In the genomic region with DNA sequence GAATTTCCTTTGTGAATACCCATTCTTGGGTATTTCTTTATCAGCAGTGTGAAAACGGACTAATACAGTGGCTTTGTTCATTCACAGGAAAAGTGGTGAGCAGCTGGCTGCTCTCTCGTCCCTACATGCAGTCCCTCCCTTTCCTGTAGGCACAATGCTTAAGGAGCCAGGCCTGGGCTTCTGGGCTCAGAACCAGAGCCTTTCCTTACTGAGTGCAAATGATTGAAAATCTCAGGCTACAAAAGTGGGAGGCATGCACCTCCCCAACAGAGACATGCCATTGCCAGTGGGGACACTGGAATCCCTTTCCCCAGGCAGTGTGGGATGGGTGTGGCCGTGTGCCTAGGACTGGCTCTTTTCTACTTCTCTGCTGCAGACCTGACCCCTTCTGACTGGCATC, we compare ENCODE assay signal across 14 cellular contexts.
A peak's percentile ranks its signal among the peaks of the same experiment; 100 is the strongest.
DNase-seq lines count a peak whose midpoint lies in the region; ATAC-seq, FAIRE-seq and TF ChIP-seq lines count a peak whose summit lies in the region.
"Had no signal": no experiment of that assay in that cellular context is flagged by ENCODE, and none has a peak within 500 bp of the region (broad histone marks: within the 10 kb centered on the region; RNA-seq: fewer than 3 reads in every experiment).

No MANE protein-coding gene starts in this region.

- no peak for FAIRE-seq in HTR-8/SVneo (lab: Jason Lieb, UNC)

- no peak for TF ChIP-seq CTCF in HCT116 (IDR thresholded peaks at IDR 0.05 in 2 of 3, conservative IDR thresholded peaks at IDR 0.05 in 1 of 3; ENCODE audit: borderline replicate concordance in 1 of 3, insufficient read depth in 1 of 3, low read depth in 2 of 3, low read length in 2 of 3)
- TF ChIP-seq CTCF in cardiac fibroblast (IDR thresholded peaks at IDR 0.05; ENCODE audit: low read depth, low read length), result no peak
- no peak for TF ChIP-seq CTCF in sigmoid colon (IDR thresholded peaks at IDR 0.05)

- H3K27me3 ChIP-seq in HCT116 (ENCODE audit: insufficient read depth, low read length) (no peaks in the 10 kb centered on the region), layer of hippocampus (ENCODE audit: control insufficient read depth, insufficient read depth, low read length) (no peaks in the 10 kb centered on the region), sigmoid colon (no peaks in the 10 kb centered on the region)
- H3K27me3 ChIP-seq: cardiac muscle cell had no signal

- no peak for TF ChIP-seq RAD21 in HCT116 (IDR thresholded peaks at IDR 0.05; ENCODE audit: low read depth)

- BruUV-seq in HCT116 (replicated peaks; lab: Mats Ljungman, UMichigan), result no TSS peak

- H3K36me3 ChIP-seq in HCT116 (ENCODE audit: control insufficient read depth in 1 of 2, insufficient read depth in 2 of 2, low read length in 2 of 2) (no peaks in the 10 kb centered on the region), sigmoid colon (no peaks in the 10 kb centered on the region)
- H3K36me3 ChIP-seq: cardiac muscle cell had no signal

- intact Hi-C loops in HCT116 (cut with micrococcal nuclease) (no loop called here), sigmoid colon (cut with DNase I) (no loop called here)

- H3K4me3 ChIP-seq in HCT116 (replicated peaks in 1 of 2; ENCODE audit: low read depth in 1 of 2, low read length in 2 of 2) (no peak overlapping the region), cardiac fibroblast (replicated peaks in 1 of 2; ENCODE audit: low read depth in 2 of 2, low read length in 2 of 2) (no peak overlapping the region), sigmoid colon (no peak overlapping the region)
- H3K4me3 ChIP-seq: cardiac muscle cell had no signal

- 83 to 91% methylated on average over 3 of the region's 3 CpGs for WGBS in sigmoid colon, 2 donors

- CTCF ChIA-PET in HCT116 (lab: Charles Lee), result no interaction called here

- H3K27ac ChIP-seq in HCT116 (ENCODE audit: low read depth, low read length), result peak overlapping the region; percentile 95
- peak overlapping the region; percentile 3 for H3K27ac ChIP-seq in layer of hippocampus (ENCODE audit: low read depth, low read length)
- peak overlapping the region; percentile 90 to 95 (median 94) for H3K27ac ChIP-seq in sigmoid colon
- H3K27ac ChIP-seq: cardiac muscle cell had no signal

- no peak for TF ChIP-seq EP300 in sigmoid colon (IDR thresholded peaks at IDR 0.05)

- H3K4me2 ChIP-seq in HCT116 (ENCODE audit: low read length), result peak overlapping the region; percentile 63

- DNase-seq in HCT116 (ENCODE audit: low read depth, low spot score) (no peak), cardiac fibroblast (ENCODE audit: low read depth in 2 of 2) (peak; percentile 41 to 88), sigmoid colon (peak; percentile 63), HK-2 (ENCODE audit: unreplicated experiment) (no peak), HuH-7.5 (ENCODE audit: low spot score) (no peak), HTR-8/SVneo (ENCODE audit: insufficient read length, low spot score) (no peak), NCI-H748 (lab: John Stamatoyannopoulos, UW; ENCODE audit: unreplicated experiment) (no peak)
- DNase-seq: activated effector memory CD4-positive, alpha-beta T cell treated with Interleukin-2 at 50 U/mL for 16 hours; naive thymus-derived CD8-positive, alpha-beta T cell; NCI-H1092; NCI-H748 treated with DMSO at 0.1 percent for 48 hours; SHP77 treated with DMSO at 0.1 percent for 48 hours had no signal

- POLR2A ChIA-PET in HCT116 (lab: Charles Lee), result no interaction called here

- RAD21 ChIA-PET in HCT116 (lab: Charles Lee; ENCODE audit: low non-redundant PET in 1 of 2, low total read pairs in 2 of 2, uncharacterized antibody in 2 of 2, unreplicated experiment in 2 of 2), result no interaction called here

- no peaks in the 10 kb centered on the region for H4K20me1 ChIP-seq in HCT116 (ENCODE audit: insufficient read depth)

- no peaks in the 10 kb centered on the region for H3K9me3 ChIP-seq in HCT116 (ENCODE audit: control insufficient read depth in 1 of 2, insufficient read depth in 1 of 2, low read depth in 1 of 2, low read length in 2 of 2)
- no peaks in the 10 kb centered on the region for H3K9me3 ChIP-seq in sigmoid colon

- no peaks in the 10 kb centered on the region; the same call in 1 of the 2 replicates for H3K9me2 ChIP-seq in HCT116 (ENCODE audit: insufficient read depth)

- H2AFZ ChIP-seq in HCT116 (ENCODE audit: low read depth, low read length, poor library complexity, severe bottlenecking), result peak overlapping the region; percentile 52

- H3K4me1 ChIP-seq in HCT116 (ENCODE audit: control insufficient read depth in 1 of 2, insufficient read depth in 2 of 2, low read length in 2 of 2) (peaks cover 49 to 89% of the 10 kb centered on the region in 2 experiments), sigmoid colon (peaks cover 4 to 88% (median 73%) of the 10 kb centered on the region in 4 donors)

- no peak for ATAC-seq in HCT116
- ATAC-seq: naive thymus-derived CD8-positive, alpha-beta T cell had no signal

- TF ChIP-seq POLR2A in HCT116 (IDR thresholded peaks at IDR 0.05; ENCODE audit: borderline replicate concordance, extremely low read depth, insufficient read depth, insufficient read length) (no peak), sigmoid colon (IDR thresholded peaks at IDR 0.05) (no peak)

- H3K9ac ChIP-seq in HCT116 (ENCODE audit: low read length), result peak overlapping the region; percentile 56

- H3K79me2 ChIP-seq in HCT116 (ENCODE audit: insufficient read depth, low read length), result no peaks in the 10 kb centered on the region

TF ChIP-seq in HCT116, 20 proteins besides CTCF, POLR2A, EP300 and RAD21:
- no peak for TF ChIP-seq YY1 (IDR thresholded peaks at IDR 0.05; ENCODE audit: extremely low read depth, insufficient replicate concordance, low read depth, low read length)
- TF ChIP-seq FOSL1 (IDR thresholded peaks at IDR 0.05; ENCODE audit: low read depth), result no peak
- no peak for TF ChIP-seq CEBPB (IDR thresholded peaks at IDR 0.05; ENCODE audit: low read depth)
- no peak for TF ChIP-seq MAX (IDR thresholded peaks at IDR 0.05)
- TF ChIP-seq SIN3A (IDR thresholded peaks at IDR 0.05; ENCODE audit: low read depth), result no peak
- no peak for TF ChIP-seq ELF1 (IDR thresholded peaks at IDR 0.05; ENCODE audit: borderline replicate concordance, low read depth)
- TF ChIP-seq SRF (IDR thresholded peaks at IDR 0.05; ENCODE audit: low read depth), result no peak
TF ChIP-seq in HCT116: peak in this region for 0.

Comparison
In these comparisons a context has a peak if more than half of its experiments do, and no peak if none do; other contexts are left out.
1. DNase-seq: peak in cardiac fibroblast (2 of 2) and sigmoid colon (single experiment); none in HCT116 (single experiment), HK-2 (single experiment), HuH-7.5 (single experiment), HTR-8/SVneo (single experiment) and NCI-H748 (single experiment).
2. H3K27ac ChIP-seq: peak in every context shown above with its lines; median percentile 95 in HCT116; 94 in sigmoid colon; 3 in layer of hippocampus.